8 cellular contexts compared by ENCODE assay signal in the genomic region with DNA sequence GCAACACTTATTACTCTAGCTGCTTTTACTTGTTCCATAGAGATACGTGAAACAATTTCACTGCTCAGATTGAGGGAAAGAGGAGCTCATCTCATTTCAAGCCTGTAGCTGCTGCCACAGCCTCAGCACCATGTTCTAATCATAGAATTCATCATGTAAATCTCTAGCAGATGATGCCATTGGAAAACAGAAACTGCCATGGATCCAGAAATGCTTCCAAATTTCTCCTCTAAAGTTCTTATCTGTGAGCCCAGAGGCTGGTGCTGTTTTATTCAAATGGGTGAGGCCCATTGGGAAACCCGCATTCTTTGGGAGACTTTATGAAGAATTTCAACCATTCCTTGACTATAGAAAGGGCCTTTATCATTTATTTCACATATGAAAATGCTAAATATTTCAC. TPM values are rescaled to one million over a fixed set of nuclear protein-coding genes. Genes with fewer than 3 reads are reported as not detected.
DNase-seq lines count a peak whose midpoint lies in the region; ATAC-seq and TF ChIP-seq lines count a peak whose summit lies in the region.

No MANE protein-coding gene starts in this region.

- in situ Hi-C loops in transverse colon (cut with MboI; ENCODE audit: low pct_ligation_motif_present in 1 of 4, low pct_unique_long_range_greater_than_20kb in 1 of 4, low sequenced_read_pairs in 3 of 4) = loop anchor here in 1 of 4 donors (25.0 kb wide), 1 partner anchor 257 kb away; no protein-coding TSS in a partner anchor

- H3K4me1 ChIP-seq in lower lobe of right lung (peaks cover 64% of the 10 kb centered on the region), transverse colon (peaks cover 14 to 68% (median 26%) of the 10 kb centered on the region in 4 donors), A673 (ENCODE audit: insufficient read depth, low read length, poor library complexity, severe bottlenecking) (peaks cover 9% of the 10 kb centered on the region)

- peak overlapping the region; percentile 95 for H3K27ac ChIP-seq in lower lobe of right lung
- H3K27ac ChIP-seq in transverse colon = peak overlapping the region; percentile 93 to 96 (median 94)
- H3K27ac ChIP-seq in A673 (ENCODE audit: low read depth, low read length, poor library complexity, severe bottlenecking) = no peak overlapping the region

- DNase-seq in activated naive CD4-positive, alpha-beta T cell treated with anti-CD3 and anti-CD28 coated beads, Interleukin-2, amount 10 ng/mL, durations not matched to agents 7 days and 5 days = no peak
- DNase-seq in activated naive CD4-positive, alpha-beta T cell treated with Interleukin-2 at 50 U/mL for 16 hours = no peak
- no peak for DNase-seq in activated naive CD8-positive, alpha-beta T cell treated with anti-CD3 and anti-CD28 coated beads, Interleukin-2, amount 10 ng/mL, durations not matched to agents 7 days and 5 days
- no peak for DNase-seq in lower lobe of right lung
- DNase-seq in transverse colon = no peak
- DNase-seq in activated gamma-delta T cell (lab: John Stamatoyannopoulos, UW) = no peak
- no peak for DNase-seq in A673 (ENCODE audit: low spot score)
- no peak for DNase-seq in activated CD4-positive, CD25-positive, alpha-beta regulatory T cell treated with anti-CD3 and anti-CD28 coated beads, Interleukin-2, amount 50 U/mL, for 72 hours

- H3K4me3 Mint-ChIP-seq in activated naive CD4-positive, alpha-beta T cell treated with anti-CD3 and anti-CD28 coated beads, Interleukin-2, amount 10 ng/mL, durations not matched to agents 7 days and 5 days = peak overlapping the region; percentile 89
- peak overlapping the region; percentile 85 for H3K4me3 Mint-ChIP-seq in activated naive CD8-positive, alpha-beta T cell treated with anti-CD3 and anti-CD28 coated beads, Interleukin-2, amount 10 ng/mL, durations not matched to agents 7 days and 5 days

- H3K36me3 ChIP-seq in lower lobe of right lung = peaks cover 7% of the 10 kb centered on the region
- no peaks in the 10 kb centered on the region for H3K36me3 ChIP-seq in transverse colon
- H3K36me3 ChIP-seq in A673 (ENCODE audit: insufficient read depth, low read length, poor library complexity, severe bottlenecking) = no peaks in the 10 kb centered on the region

- 57 to 68% methylated on average over 2 of the region's 2 CpGs for WGBS in transverse colon (ENCODE audit: low coverage in 1 of 2), 2 donors

- H3K27ac Mint-ChIP-seq in activated naive CD4-positive, alpha-beta T cell treated with anti-CD3 and anti-CD28 coated beads, Interleukin-2, amount 10 ng/mL, durations not matched to agents 7 days and 5 days = no peak overlapping the region
- H3K27ac Mint-ChIP-seq in activated naive CD8-positive, alpha-beta T cell treated with anti-CD3 and anti-CD28 coated beads, Interleukin-2, amount 10 ng/mL, durations not matched to agents 7 days and 5 days = no peak overlapping the region

- H3K4me3 ChIP-seq in lower lobe of right lung (peak overlapping the region; percentile 97), transverse colon (peak overlapping the region in 3 of 4 donors; percentile 68 to 84 (median 82)), A673 (ENCODE audit: low read depth, low read length, poor library complexity, severe bottlenecking) (no peak overlapping the region)

- H3K9me3 Mint-ChIP-seq in activated naive CD4-positive, alpha-beta T cell treated with anti-CD3 and anti-CD28 coated beads, Interleukin-2, amount 10 ng/mL, durations not matched to agents 7 days and 5 days = no peaks in the 10 kb centered on the region
- no peaks in the 10 kb centered on the region for H3K9me3 Mint-ChIP-seq in activated naive CD8-positive, alpha-beta T cell treated with anti-CD3 and anti-CD28 coated beads, Interleukin-2, amount 10 ng/mL, durations not matched to agents 7 days and 5 days

- peaks cover 45% of the 10 kb centered on the region for H3K4me1 Mint-ChIP-seq in activated naive CD4-positive, alpha-beta T cell treated with anti-CD3 and anti-CD28 coated beads, Interleukin-2, amount 10 ng/mL, durations not matched to agents 7 days and 5 days
- peaks cover 38% of the 10 kb centered on the region for H3K4me1 Mint-ChIP-seq in activated naive CD8-positive, alpha-beta T cell treated with anti-CD3 and anti-CD28 coated beads, Interleukin-2, amount 10 ng/mL, durations not matched to agents 7 days and 5 days

- TF ChIP-seq CTCF in lower lobe of right lung (IDR thresholded peaks at IDR 0.05) (no peak), transverse colon (IDR thresholded peaks at IDR 0.05) (no peak), A673 (conservative IDR thresholded peaks at IDR 0.05; ENCODE audit: low read depth, low read length) (no peak)

- POLR2A ChIA-PET in activated naive CD8-positive, alpha-beta T cell treated with anti-CD3 and anti-CD28 coated beads, Interleukin-2, amount 10 ng/mL, durations not matched to agents 7 days and 5 days (lab: Charles Lee) = interaction anchor here (1.6 to 2.2 kb wide), 2 partner anchors 13 to 21 kb away, joined by 4 to 11 read pairs; no protein-coding TSS in a partner anchor
- POLR2A ChIA-PET in A673 (lab: Charles Lee; ENCODE audit: low non-redundant PET) = no interaction called here

- H3K36me3 Mint-ChIP-seq in activated naive CD4-positive, alpha-beta T cell treated with anti-CD3 and anti-CD28 coated beads, Interleukin-2, amount 10 ng/mL, durations not matched to agents 7 days and 5 days = peaks cover 19% of the 10 kb centered on the region
- peaks cover 11% of the 10 kb centered on the region for H3K36me3 Mint-ChIP-seq in activated naive CD8-positive, alpha-beta T cell treated with anti-CD3 and anti-CD28 coated beads, Interleukin-2, amount 10 ng/mL, durations not matched to agents 7 days and 5 days

- CTCF ChIA-PET in activated naive CD4-positive, alpha-beta T cell treated with anti-CD3 and anti-CD28 coated beads, Interleukin-2, amount 10 ng/mL, durations not matched to agents 7 days and 5 days (lab: Charles Lee) = interaction anchor here (2.0 kb wide), 1 partner anchor 163 kb away, joined by 5 read pairs; no protein-coding TSS in a partner anchor
- CTCF ChIA-PET in A673 (lab: Charles Lee) = no interaction called here

- peaks cover 10% of the 10 kb centered on the region for H3K27me3 Mint-ChIP-seq in activated naive CD4-positive, alpha-beta T cell treated with anti-CD3 and anti-CD28 coated beads, Interleukin-2, amount 10 ng/mL, durations not matched to agents 7 days and 5 days
- H3K27me3 Mint-ChIP-seq in activated naive CD8-positive, alpha-beta T cell treated with anti-CD3 and anti-CD28 coated beads, Interleukin-2, amount 10 ng/mL, durations not matched to agents 7 days and 5 days = peaks cover 2% of the 10 kb centered on the region

- H3K9me3 ChIP-seq in lower lobe of right lung (no peaks in the 10 kb centered on the region), transverse colon (no peaks in the 10 kb centered on the region), A673 (ENCODE audit: low read depth, low read length, poor library complexity, severe bottlenecking) (no peaks in the 10 kb centered on the region)

- no peak for TF ChIP-seq POLR2A in transverse colon (IDR thresholded peaks at IDR 0.05)

- no TSS peak for BruUV-seq in A673 (replicated peaks; lab: Mats Ljungman, UMichigan)

- TF ChIP-seq EP300 in transverse colon (IDR thresholded peaks at IDR 0.05; ENCODE audit: low read depth) = no peak

- intact Hi-C loops in lower lobe of right lung (cut with DNase I) = no loop called here
- intact Hi-C loops in transverse colon (cut with DNase I; ENCODE audit: low total_unique reads) = loop anchor here (5.0 kb wide), 1 partner anchor 163 kb away; no protein-coding TSS in a partner anchor
- intact Hi-C loops in A673 (cut with micrococcal nuclease; ENCODE audit: unreplicated experiment) = no loop called here

- no peak for ATAC-seq in activated naive CD8-positive, alpha-beta T cell treated with anti-CD3 and anti-CD28 coated beads, Interleukin-2, amount 10 ng/mL, durations not matched to agents 7 days and 5 days (ENCODE audit: low read depth)
- no peak for ATAC-seq in lower lobe of right lung

- no peaks in the 10 kb centered on the region for H3K27me3 ChIP-seq in lower lobe of right lung (ENCODE audit: low read depth)
- no peaks in the 10 kb centered on the region for H3K27me3 ChIP-seq in transverse colon
- H3K27me3 ChIP-seq in A673 (replicated peaks; ENCODE audit: insufficient read depth, low read depth, low read length, poor library complexity) = no peaks in the 10 kb centered on the region

RNA-seq across cellular contexts. Expression of a gene that starts 1.9 kb away (rescaled TPM):
- 10 to 100 TPM; 39.5 to 40.1 TPM for total RNA-seq in activated naive CD8-positive, alpha-beta T cell treated with anti-CD3 and anti-CD28 coated beads, Interleukin-2, amount 10 ng/mL, durations not matched to agents 7 days and 5 days
- total RNA-seq in lower lobe of right lung = 73.1 TPM
- 100 to 1,000 TPM in 1 of 4 donors, 10 to 100 TPM in 3; 20.6 to 104 (median 31.8) TPM for total RNA-seq in transverse colon
- 12.2 TPM in 2 replicates for total RNA-seq in A673 (2021)
